ENCODE assay signal across 11 cellular contexts in the genomic region with DNA sequence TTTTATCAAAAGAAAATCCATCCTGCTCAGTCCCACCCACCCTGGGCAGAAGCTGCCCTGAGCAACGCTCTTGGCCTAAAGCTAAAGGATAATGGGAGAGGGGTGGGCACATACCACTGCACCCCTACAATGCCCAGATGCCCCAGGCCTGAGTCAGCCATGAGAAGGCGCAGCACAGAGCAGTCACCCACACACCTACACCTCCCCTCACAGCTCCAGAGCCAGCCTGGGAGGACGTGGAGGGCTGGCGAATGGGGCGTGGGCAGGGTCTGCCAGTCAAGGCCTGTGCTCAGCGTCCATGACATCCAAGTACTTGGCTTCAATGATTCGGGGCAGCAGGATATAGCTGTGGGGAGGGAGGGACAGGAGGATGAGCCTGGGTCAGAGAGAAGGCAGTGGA. TPM values are rescaled to one million over a fixed set of nuclear protein-coding genes. Genes with fewer than 3 reads are reported as not detected.
DNase-seq lines count a peak whose midpoint lies in the region; ATAC-seq, FAIRE-seq and TF ChIP-seq lines count a peak whose summit lies in the region.
"Had no signal": no experiment of that assay in that cellular context is flagged by ENCODE, and none has a peak within 500 bp of the region (broad histone marks: within the 10 kb centered on the region; RNA-seq: fewer than 3 reads in every experiment).

No MANE protein-coding gene starts in this region.

- no peaks in the 10 kb centered on the region for H3K9me3 Mint-ChIP-seq in Calu3 (ENCODE audit: low read depth, unreplicated experiment)
- H3K9me3 Mint-ChIP-seq: CD4-positive, alpha-beta memory T cell had no signal

- no peaks in the 10 kb centered on the region for H3K27me3 ChIP-seq in RWPE2 (ENCODE audit: insufficient read depth, poor library complexity, severe bottlenecking)
- H3K27me3 ChIP-seq: BE2C had no signal

- peak; percentile 74 for ATAC-seq in RWPE2 (ENCODE audit: low read depth)
- ATAC-seq: Panc1 had no signal

- H3K36me3 Mint-ChIP-seq in Calu3 (ENCODE audit: insufficient read depth, unreplicated experiment): peaks cover 9% of the 10 kb centered on the region
- H3K36me3 Mint-ChIP-seq: CD4-positive, alpha-beta memory T cell had no signal

- intact Hi-C loops in Calu3 (cut with micrococcal nuclease; ENCODE audit: unreplicated experiment): no loop called here

- no peaks in the 10 kb centered on the region for H3K9me3 ChIP-seq in RWPE2 (ENCODE audit: severe bottlenecking)
- H3K9me3 ChIP-seq: BE2C had no signal

- H3K4me1 Mint-ChIP-seq in Calu3 (ENCODE audit: low read depth, unreplicated experiment): no peaks in the 10 kb centered on the region

- TF ChIP-seq CTCF in RWPE2 (IDR thresholded peaks at IDR 0.05; ENCODE audit: poor library complexity, severe bottlenecking): no peak
- no peak for TF ChIP-seq CTCF in Calu3 (IDR thresholded peaks at IDR 0.05; ENCODE audit: unreplicated experiment)

- H3K27ac Mint-ChIP-seq in Calu3 (ENCODE audit: unreplicated experiment): no peak overlapping the region

- H3K27ac ChIP-seq in RWPE2 (ENCODE audit: poor library complexity, severe bottlenecking): peak overlapping the region; percentile 30

- no peak overlapping the region for H3K4me3 Mint-ChIP-seq in Calu3 (ENCODE audit: low read depth, unreplicated experiment)
- H3K4me3 Mint-ChIP-seq: CD4-positive, alpha-beta memory T cell had no signal

- CTCF ChIA-PET in Calu3 (lab: Charles Lee): no interaction called here

- H3K4me1 ChIP-seq in RWPE2 (ENCODE audit: insufficient read depth, poor library complexity, severe bottlenecking): peaks cover 8% of the 10 kb centered on the region

- peak; percentile 9 for FAIRE-seq in HTR-8/SVneo (lab: Jason Lieb, UNC)

- no peak for DNase-seq in HTR-8/SVneo (ENCODE audit: insufficient read length, low spot score)
- peak; percentile 74 for DNase-seq in RWPE2 (ENCODE audit: low spot score)
- peak; percentile 39 for DNase-seq in iPS-NIHi11 (ENCODE audit: low spot score)
- DNase-seq in renal cortical epithelial cell (ENCODE audit: low read depth): peak; percentile 43
- no peak for DNase-seq in Calu3
- no peak for DNase-seq in HCEC 1CT
- DNase-seq in hypothalamus (lab: John Stamatoyannopoulos, UW): no peak
- DNase-seq: BE2C; CD4-positive, alpha-beta memory T cell; NCI-H1048 had no signal

- no peak overlapping the region for H3K4me3 ChIP-seq in RWPE2 (ENCODE audit: severe bottlenecking)

- BruUV-seq in Calu3 (replicated peaks; lab: Mats Ljungman, UMichigan): no TSS peak

- H3K27me3 Mint-ChIP-seq in Calu3 (ENCODE audit: unreplicated experiment): no peaks in the 10 kb centered on the region
- H3K27me3 Mint-ChIP-seq: CD4-positive, alpha-beta memory T cell had no signal

- peaks cover 4% of the 10 kb centered on the region; the same call in 1 of the 2 replicates for H3K36me3 ChIP-seq in RWPE2 (ENCODE audit: low read depth)

RNA-seq across cellular contexts. Expression of a gene that starts 11.5 kb away (rescaled TPM):
- total RNA-seq in renal cortical epithelial cell: 3.1 and 3.8 TPM in 2 replicates
- 9.4 and 11.0 TPM in 2 replicates for total RNA-seq in Calu3 (2022)

RNA-seq across cellular contexts. Expression of a gene that starts 18.2 kb away (rescaled TPM):
- total RNA-seq in renal cortical epithelial cell (24.6 and 43.1 TPM in 2 replicates), Calu3 (2022) (42.5 and 53.4 TPM in 2 replicates)

RNA-seq across cellular contexts. Expression of a gene that starts 23.0 kb away (rescaled TPM):
- total RNA-seq in renal cortical epithelial cell: 26.6 and 68.0 TPM in 2 replicates
- 30.9 and 36.3 TPM in 2 replicates for total RNA-seq in Calu3 (2022)

RNA-seq across cellular contexts. Expression of a gene that starts 54.2 kb away (rescaled TPM):
- total RNA-seq in renal cortical epithelial cell: 21.7 and 23.5 TPM in 2 replicates
- total RNA-seq in Calu3 (2022): 10.4 and 11.4 TPM in 2 replicates

Comparison
In these comparisons a context has a peak if more than half of its experiments do, and no peak if none do; other contexts are left out.
1. DNase-seq: peak in RWPE2 (single experiment), iPS-NIHi11 (single experiment) and renal cortical epithelial cell (single experiment); none in HTR-8/SVneo (single experiment), Calu3 (single experiment), HCEC 1CT (single experiment) and hypothalamus (0 of 51).